ENCODE assay signal across 12 cellular contexts in genomic region chr3:170622369-170623159, GRCh38. TPM values are rescaled to one million over a fixed set of nuclear protein-coding genes. Genes with fewer than 3 reads are reported as not detected.
DNase-seq lines count a peak whose midpoint lies in the region; ATAC-seq and TF ChIP-seq lines count a peak whose summit lies in the region.
"Had no signal": no experiment of that assay in that cellular context is flagged by ENCODE, and none has a peak within 500 bp of the region (broad histone marks: within the 10 kb centered on the region; RNA-seq: fewer than 3 reads in every experiment).

No MANE protein-coding gene starts in this region.

- no peaks in the 10 kb centered on the region for H3K36me3 Mint-ChIP-seq in activated T-cell treated with anti-CD3 and anti-CD28 coated beads, Interleukin-2, amount 50 U/mL, for 24 hours (ENCODE audit: low read depth)
- no peaks in the 10 kb centered on the region for H3K36me3 Mint-ChIP-seq in activated T-helper 17 cell treated with anti-CD3 and anti-CD28 coated beads, Interleukin-2, amount 50 U/mL, for 72 hours (ENCODE audit: low read depth)

- H3K4me3 Mint-ChIP-seq in activated T-cell treated with anti-CD3 and anti-CD28 coated beads, Interleukin-2, amount 50 U/mL, for 24 hours: no peak overlapping the region
- no peak overlapping the region for H3K4me3 Mint-ChIP-seq in activated T-helper 17 cell treated with anti-CD3 and anti-CD28 coated beads, Interleukin-2, amount 50 U/mL, for 72 hours
- H3K4me3 Mint-ChIP-seq: stimulated activated naive CD8-positive, alpha-beta T cell treated with anti-CD3 and anti-CD28 coated beads, Interleukin-15, Interleukin-2, amounts not matched to agents 100 ng/mL and 50 ng/mL, for 24 hours had no signal

- TF ChIP-seq CTCF in HFF-Myc (IDR thresholded peaks at IDR 0.05; ENCODE audit: low read depth, low read length, missing control alignments): no peak

- H3K27ac ChIP-seq in substantia nigra (ENCODE audit: low read depth, low read length, poor library complexity, severe bottlenecking): peak overlapping the region; percentile 47
- H3K27ac ChIP-seq: prostate gland had no signal

- no peaks in the 10 kb centered on the region for H3K4me1 Mint-ChIP-seq in activated T-cell treated with anti-CD3 and anti-CD28 coated beads, Interleukin-2, amount 50 U/mL, for 24 hours (ENCODE audit: low read depth)
- no peaks in the 10 kb centered on the region for H3K4me1 Mint-ChIP-seq in activated T-helper 17 cell treated with anti-CD3 and anti-CD28 coated beads, Interleukin-2, amount 50 U/mL, for 72 hours

- H3K4me3 ChIP-seq in HFF-Myc (replicated peaks; ENCODE audit: low read depth, low read length) (no peak overlapping the region), adipocyte (ENCODE audit: low read length) (no peak overlapping the region)
- H3K4me3 ChIP-seq: prostate gland had no signal

- no peak for ATAC-seq in activated T-helper 17 cell treated with anti-CD3 and anti-CD28 coated beads, Interleukin-2, amount 50 U/mL, for 72 hours (replicated peaks)

- H3K27ac Mint-ChIP-seq in activated T-cell treated with anti-CD3 and anti-CD28 coated beads, Interleukin-2, amount 50 U/mL, for 24 hours: no peak overlapping the region
- no peak overlapping the region for H3K27ac Mint-ChIP-seq in activated T-helper 17 cell treated with anti-CD3 and anti-CD28 coated beads, Interleukin-2, amount 50 U/mL, for 72 hours
- H3K27ac Mint-ChIP-seq: stimulated activated naive CD8-positive, alpha-beta T cell treated with anti-CD3 and anti-CD28 coated beads, Interleukin-15, Interleukin-2, amounts not matched to agents 100 ng/mL and 50 ng/mL, for 24 hours had no signal

- no peaks in the 10 kb centered on the region for H3K9me3 Mint-ChIP-seq in activated T-cell treated with anti-CD3 and anti-CD28 coated beads, Interleukin-2, amount 50 U/mL, for 24 hours
- H3K9me3 Mint-ChIP-seq in activated T-helper 17 cell treated with anti-CD3 and anti-CD28 coated beads, Interleukin-2, amount 50 U/mL, for 72 hours: peaks cover 4% of the 10 kb centered on the region
- H3K9me3 Mint-ChIP-seq: stimulated activated naive CD8-positive, alpha-beta T cell treated with anti-CD3 and anti-CD28 coated beads, Interleukin-15, Interleukin-2, amounts not matched to agents 100 ng/mL and 50 ng/mL, for 24 hours had no signal

- no peaks in the 10 kb centered on the region for H3K27me3 ChIP-seq in adipocyte (replicated peaks; ENCODE audit: control insufficient read depth, insufficient read depth, low read length)

- H3K4me1 ChIP-seq in adipocyte (ENCODE audit: control insufficient read depth, insufficient read depth, low read length): peaks cover 9% of the 10 kb centered on the region
- H3K4me1 ChIP-seq: prostate gland had no signal

- H3K9me3 ChIP-seq in adipocyte (ENCODE audit: control insufficient read depth, low read length): no peaks in the 10 kb centered on the region
- H3K9me3 ChIP-seq: prostate gland had no signal

- peaks cover 49% of the 10 kb centered on the region for H3K27me3 Mint-ChIP-seq in activated T-cell treated with anti-CD3 and anti-CD28 coated beads, Interleukin-2, amount 50 U/mL, for 24 hours
- H3K27me3 Mint-ChIP-seq in activated T-helper 17 cell treated with anti-CD3 and anti-CD28 coated beads, Interleukin-2, amount 50 U/mL, for 72 hours: peaks cover 16% of the 10 kb centered on the region

- peak overlapping the region; percentile 24 for H3K9ac ChIP-seq in adipocyte (ENCODE audit: low read length)

- no peaks in the 10 kb centered on the region for H3K36me3 ChIP-seq in adipocyte (ENCODE audit: control insufficient read depth, insufficient read depth, low read length, severe bottlenecking)
- H3K36me3 ChIP-seq: prostate gland had no signal

- DNase-seq in HFF-Myc (ENCODE audit: extremely low read depth, low read depth): peak; percentile 100
- peak; percentile 95 for DNase-seq in adipocyte (ENCODE audit: low read depth)
- peak; percentile 40 for DNase-seq in hippocampal formation (lab: John Stamatoyannopoulos, UW)
- peak in 30 of 49 donors; percentile 8 to 73 (median 30) for DNase-seq in substantia nigra (lab: John Stamatoyannopoulos, UW)
- DNase-seq in activated T-cell treated with anti-CD3 and anti-CD28 coated beads, Interleukin-2, amount 50 U/mL, for 24 hours: no peak
- no peak for DNase-seq in activated T-cell treated with anti-CD3 and anti-CD28 coated beads for 4 hours
- DNase-seq: activated gamma-delta T cell treated with Interleukin-2 at 50 U/mL for 16 hours, foreskin melanocyte, T-helper 1 cell had no signal

RNA-seq across cellular contexts. Expression of gene SLC7A14, which starts 36.7 kb away (rescaled TPM):
- not detected for total RNA-seq in activated T-helper 17 cell treated with anti-CD3 and anti-CD28 coated beads, Interleukin-2, amount 50 U/mL, for 72 hours

Comparison
In these comparisons a context has a peak if more than half of its experiments do, and no peak if none do; other contexts are left out.
1. DNase-seq: peak in HFF-Myc (single experiment), adipocyte (single experiment), hippocampal formation (2 of 2) and substantia nigra (30 of 49); none in activated T-cell treated with anti-CD3 and anti-CD28 coated beads, Interleukin-2, amount 50 U/mL, for 24 hours (single experiment) and activated T-cell treated with anti-CD3 and anti-CD28 coated beads for 4 hours (single experiment).